Comparison of ENCODE assay signal across 8 cellular contexts in genomic region chr20:5528719-5529256, GRCh38.
A peak's percentile ranks its signal among the peaks of the same experiment; 100 is the strongest.
DNase-seq lines count a peak whose midpoint lies in the region; ATAC-seq and TF ChIP-seq lines count a peak whose summit lies in the region.

No MANE protein-coding gene starts in this region.

- no peak overlapping the region for H3K27ac Mint-ChIP-seq in activated naive CD4-positive, alpha-beta T cell treated with anti-CD3 and anti-CD28 coated beads, Interleukin-2, amount 50 U/mL, for 72 hours

- CTCF ChIA-PET in HEK293T (lab: Yijun Ruan, JAX), result interaction anchor here (0.6 to 2.7 kb wide), 8 partner anchors 10 to 571 kb away, joined by 3 to 29 read pairs (median 3); no protein-coding TSS in a partner anchor

- ATAC-seq in SK-N-SH treated with all-trans-retinoic acid at 6 μM for 48 hours (peak; percentile 88), Right ventricle myocardium superior (ENCODE audit: poor library complexity) (peak; percentile 96), HG02840 (IDR thresholded peaks at IDR 0.05; ENCODE audit: low FRiP score, unreplicated experiment) (no peak)
- ATAC-seq in activated naive CD4-positive, alpha-beta T cell treated with anti-CD3 and anti-CD28 coated beads, Interleukin-2, amount 50 U/mL, for 72 hours, result peak; percentile 65

- intact Hi-C loops in Right ventricle myocardium superior (cut with DNase I), result loop anchor here (5.0 to 10.0 kb wide), 2 partner anchors 406 to 549 kb away; no protein-coding TSS in a partner anchor

- no peaks in the 10 kb centered on the region for H3K36me3 Mint-ChIP-seq in activated naive CD4-positive, alpha-beta T cell treated with anti-CD3 and anti-CD28 coated beads, Interleukin-2, amount 50 U/mL, for 72 hours

- H3K9me3 Mint-ChIP-seq in activated naive CD4-positive, alpha-beta T cell treated with anti-CD3 and anti-CD28 coated beads, Interleukin-2, amount 50 U/mL, for 72 hours, result no peaks in the 10 kb centered on the region

- POLR2A ChIA-PET in HEK293T (lab: Yijun Ruan, JAX), result no interaction called here

- DNase-seq in GM04504 (ENCODE audit: low read depth), result peak; percentile 69
- DNase-seq in HEK293T (ENCODE audit: extremely low spot score), result peak; percentile 79
- DNase-seq in NCI-H1105 treated with DMSO at 0.1 percent for 48 hours (lab: John Stamatoyannopoulos, UW), result peak; percentile 90
- DNase-seq in activated naive CD4-positive, alpha-beta T cell treated with anti-CD3 and anti-CD28 coated beads, Interleukin-2, amount 50 U/mL, for 72 hours (ENCODE audit: low spot score in 2 of 2), result peak in 1 of 2 donors; percentile 61
- DNase-seq in Right ventricle myocardium superior, result peak; percentile 53
- peak; percentile 60 for DNase-seq in pulmonary artery endothelial cell (ENCODE audit: low read depth, low spot score)

TF ChIP-seq in HEK293T, 16 proteins besides CTCF, POLR2A, EP300 and RAD21:
- peak; percentile 92 for TF ChIP-seq PKNOX1 (IDR thresholded peaks at IDR 0.05)
- no peak for TF ChIP-seq FOXM1 (IDR thresholded peaks at IDR 0.05; ENCODE audit: borderline replicate concordance)

TF ChIP-seq in SK-N-SH treated with all-trans-retinoic acid at 6 μM for 48 hours, 23 proteins besides CTCF, POLR2A, EP300 and RAD21:
- no peak for TF ChIP-seq ISL1 (CRISPR knock-in tag; IDR thresholded peaks at IDR 0.05)
- TF ChIP-seq ZC3H10 (CRISPR knock-in tag; IDR thresholded peaks at IDR 0.05), result no peak
- TF ChIP-seq ESRRG (CRISPR knock-in tag; IDR thresholded peaks at IDR 0.05), result no peak
- TF ChIP-seq GLIS3 (CRISPR knock-in tag; IDR thresholded peaks at IDR 0.05), result no peak
- TF ChIP-seq CREB5 (CRISPR knock-in tag; IDR thresholded peaks at IDR 0.05; ENCODE audit: low read depth), result no peak
- TF ChIP-seq ZNF565 (CRISPR knock-in tag; conservative IDR thresholded peaks at IDR 0.05; ENCODE audit: low read depth), result no peak
- no peak for TF ChIP-seq OSR1 (CRISPR knock-in tag; IDR thresholded peaks at IDR 0.05)
- no peak for TF ChIP-seq ZFP30 (CRISPR knock-in tag; IDR thresholded peaks at IDR 0.05)
- no peak for TF ChIP-seq TOX (CRISPR knock-in tag; IDR thresholded peaks at IDR 0.05; ENCODE audit: borderline replicate concordance)
- no peak for TF ChIP-seq CSDC2 (CRISPR knock-in tag; IDR thresholded peaks at IDR 0.05)
- no peak for TF ChIP-seq ZNF70 (CRISPR knock-in tag; IDR thresholded peaks at IDR 0.05)
TF ChIP-seq in SK-N-SH treated with all-trans-retinoic acid at 6 μM for 48 hours: peak in this region for 0.
